19 cellular contexts compared by ENCODE assay signal in genomic region chr6:42392871-42393270, GRCh38. TPM values are rescaled to one million over a fixed set of nuclear protein-coding genes. Genes with fewer than 3 reads are reported as not detected.
A peak's percentile ranks its signal among the peaks of the same experiment; 100 is the strongest.
DNase-seq lines count a peak whose midpoint lies in the region; ATAC-seq, FAIRE-seq and TF ChIP-seq lines count a peak whose summit lies in the region.
"Had no signal": no experiment of that assay in that cellular context is flagged by ENCODE, and none has a peak within 500 bp of the region (broad histone marks: within the 10 kb centered on the region; RNA-seq: fewer than 3 reads in every experiment).

No MANE protein-coding gene starts in this region.

- H4K12ac ChIP-seq in trophoblast cell (ENCODE audit: low read depth, low read length), result no peak overlapping the region

- no peak overlapping the region for H2BK5ac ChIP-seq in trophoblast cell (ENCODE audit: low read depth, low read length, poor library complexity)

- WGBS in GM12878 (ENCODE audit: insufficient coverage, insufficient replicate concordance, low lambda C conversion rate, missing lambda C conversion rate), result 96% methylated on average over 10 of the region's 10 CpGs
- WGBS in trophoblast cell (ENCODE audit: extremely low coverage, insufficient coverage, insufficient read length), result no CpG with 5 or more reads among the region's 10 CpGs

- intact Hi-C loops in GM12878 (cut with micrococcal nuclease; ENCODE audit: unreplicated experiment), result no loop called here
- intact Hi-C loops in ascending aorta (cut with DNase I), result no loop called here

- no peak overlapping the region for H3K14ac ChIP-seq in trophoblast cell (ENCODE audit: low read length)

- H3K36me3 ChIP-seq in GM12878 (ENCODE audit: control insufficient read depth in 2 of 2, insufficient read depth in 2 of 2, low read length in 1 of 2) (0 out of 4 replicates have a peak, but pooled peaks cover 0 to 3% of the 10 kb centered on the region in 2 experiments), trophoblast cell (ENCODE audit: control insufficient read depth in 1 of 2, insufficient read depth in 2 of 2, low read length in 2 of 2) (no peaks in the 10 kb centered on the region), ascending aorta (no peaks in the 10 kb centered on the region)
- H3K36me3 ChIP-seq: SJCRH30, spleen had no signal

- no peak for TF ChIP-seq RAD21 in GM12878 (IDR thresholded peaks at IDR 0.05; ENCODE audit: insufficient read depth, low read depth, low read length)

- SMC1A ChIA-PET in GM12878 (lab: Charles Lee; ENCODE audit: uncharacterized antibody, unreplicated experiment), result interaction anchor here (0.9 to 6.5 kb wide), 8 partner anchors 11 to 154 kb away, joined by 3 to 65 read pairs (median 4); no protein-coding TSS in a partner anchor

- DNase-seq in activated CD4-positive, alpha-beta T cell treated with anti-CD3 and anti-CD28 coated beads, Interleukin-2, amount 10 ng/mL, durations not matched to agents 7 days and 5 days, result no peak
- DNase-seq in activated CD4-positive, alpha-beta T cell treated with anti-CD3 and anti-CD28 coated beads for 1 hour, result no peak
- DNase-seq in GM12892 (ENCODE audit: insufficient read length) (no peak), GM12878 (ENCODE audit: low read depth, low spot score) (no peak), trophoblast cell (no peak), NCI-H1048 (lab: John Stamatoyannopoulos, UW) (no peak), ascending aorta (ENCODE audit: low spot score in 2 of 2) (no peak)
- no peak for DNase-seq in stimulated activated CD4-positive, alpha-beta T cell treated with anti-CD3 and anti-CD28 coated beads, Interleukin-4, amount 100 ng/mL, for 24 hours
- DNase-seq: activated effector memory CD4-positive, alpha-beta T cell treated with anti-CD3 and anti-CD28 coated beads, Interleukin-2, amount 50 U/mL, for 16 hours; mesenchymal stem cell; NCI-H1417 treated with DMSO at 0.1 percent for 48 hours; SJCRH30; spleen; T1000 had no signal

- H3K27me3 ChIP-seq in GM12878 (replicated peaks in 1 of 2; ENCODE audit: control insufficient read depth in 2 of 2, insufficient read depth in 2 of 2, low read length in 1 of 2) (no peaks in the 10 kb centered on the region), trophoblast cell (ENCODE audit: insufficient read depth, low read length) (no peaks in the 10 kb centered on the region), ascending aorta (no peaks in the 10 kb centered on the region)
- H3K27me3 ChIP-seq: BLaER1 treated with 17β-estradiol and CSF1 and Interleukin-3, amounts not matched to agents 10 nM and 100 nM; SJCRH30; spleen had no signal

- H3K27me3 Mint-ChIP-seq in activated CD4-positive, alpha-beta T cell treated with anti-CD3 and anti-CD28 coated beads, Interleukin-2, amount 10 ng/mL, durations not matched to agents 7 days and 5 days, result no peaks in the 10 kb centered on the region
- H3K27me3 Mint-ChIP-seq: type B pancreatic cell had no signal

- no peak overlapping the region for H2AK5ac ChIP-seq in trophoblast cell (ENCODE audit: low read length)

- peaks cover 8% of the 10 kb centered on the region for H3K36me3 Mint-ChIP-seq in activated CD4-positive, alpha-beta T cell treated with anti-CD3 and anti-CD28 coated beads, Interleukin-2, amount 10 ng/mL, durations not matched to agents 7 days and 5 days (ENCODE audit: low read depth)
- H3K36me3 Mint-ChIP-seq: type B pancreatic cell had no signal

- H2AFZ ChIP-seq in GM12878 (ENCODE audit: control insufficient read depth, low read depth, low read length) (no peak overlapping the region), trophoblast cell (ENCODE audit: insufficient read depth, low read length, poor library complexity) (no peak overlapping the region)

- in situ Hi-C loops in GM12878 (cut with MboI), result no loop called here

- H3K27ac Mint-ChIP-seq in activated CD4-positive, alpha-beta T cell treated with anti-CD3 and anti-CD28 coated beads, Interleukin-2, amount 10 ng/mL, durations not matched to agents 7 days and 5 days, result peak overlapping the region; percentile 11
- H3K27ac Mint-ChIP-seq: type B pancreatic cell had no signal

- H2BK12ac ChIP-seq in trophoblast cell (ENCODE audit: low read length), result no peak overlapping the region

- H3K27ac ChIP-seq in GM12878 (ENCODE audit: control insufficient read depth, insufficient read depth) (no peak overlapping the region), trophoblast cell (ENCODE audit: low read depth, low read length) (no peak overlapping the region), ascending aorta (no peak overlapping the region)
- H3K27ac ChIP-seq: BLaER1 treated with 17β-estradiol and CSF1 and Interleukin-3, amounts not matched to agents 10 nM and 100 nM; SJCRH30 had no signal

- H3K79me2 ChIP-seq in GM12878 (ENCODE audit: control insufficient read depth, insufficient read depth, low read length) (peaks cover 23% of the 10 kb centered on the region), trophoblast cell (ENCODE audit: control insufficient read depth, insufficient read depth, low read length, poor library complexity) (no peaks in the 10 kb centered on the region)

- no peak for ATAC-seq in GM12878

- H4K20me1 ChIP-seq in GM12878 (ENCODE audit: control insufficient read depth, insufficient read depth), result no peaks in the 10 kb centered on the region

- BruUV-seq in GM12878 (replicated peaks; lab: Mats Ljungman, UMichigan), result no TSS peak

- no peaks in the 10 kb centered on the region for H3K9me3 ChIP-seq in GM12878 (replicated peaks; ENCODE audit: control insufficient read depth, insufficient read depth, low read length)
- H3K9me3 ChIP-seq in trophoblast cell (ENCODE audit: insufficient read depth, low read depth, low read length), result peaks cover 4% of the 10 kb centered on the region
- no peaks in the 10 kb centered on the region for H3K9me3 ChIP-seq in ascending aorta
- H3K9me3 ChIP-seq: BLaER1 treated with 17β-estradiol and CSF1 and Interleukin-3, amounts not matched to agents 10 nM and 100 nM; SJCRH30; spleen had no signal

- H3K4me3 Mint-ChIP-seq in activated CD4-positive, alpha-beta T cell treated with anti-CD3 and anti-CD28 coated beads, Interleukin-2, amount 10 ng/mL, durations not matched to agents 7 days and 5 days, result no peak overlapping the region
- H3K4me3 Mint-ChIP-seq: neural crest cell, type B pancreatic cell had no signal

- no peak overlapping the region for H2BK120ac ChIP-seq in trophoblast cell (ENCODE audit: insufficient read depth, low read length, poor library complexity)

- H3K4ac ChIP-seq in trophoblast cell (ENCODE audit: low read depth, low read length), result no peak overlapping the region

- RAD21 ChIA-PET in GM12878 (lab: Charles Lee; ENCODE audit: unreplicated experiment), result interaction anchor here (0.6 to 1.9 kb wide), 6 partner anchors 10 to 155 kb away, joined by 3 to 6 read pairs (median 3); no protein-coding TSS in a partner anchor

- CTCF ChIA-PET in activated CD4-positive, alpha-beta T cell treated with anti-CD3 and anti-CD28 coated beads, Interleukin-2, amount 10 ng/mL, durations not matched to agents 7 days and 5 days (lab: Charles Lee), result interaction anchor here (0.8 to 7.4 kb wide), 4 partner anchors 10 to 92 kb away, joined by 3 to 44 read pairs (median 3); no protein-coding TSS in a partner anchor
- CTCF ChIA-PET in GM12878 (lab: Yijun Ruan, JAX), result interaction anchor here (1.2 to 1.6 kb wide), 4 partner anchors 25 to 114 kb away, joined by 3 to 4 read pairs (median 4); no protein-coding TSS in a partner anchor

- POLR2A ChIA-PET in activated CD4-positive, alpha-beta T cell treated with anti-CD3 and anti-CD28 coated beads, Interleukin-2, amount 10 ng/mL, durations not matched to agents 7 days and 5 days (lab: Charles Lee), result no interaction called here
- POLR2A ChIA-PET in GM12878 (lab: Charles Lee), result interaction anchor here (0.6 to 2.6 kb wide), 2 partner anchors 25 to 40 kb away, joined by 4 to 12 read pairs; no protein-coding TSS in a partner anchor

- no peak for TF ChIP-seq CTCF in GM12878 (IDR thresholded peaks at IDR 0.05 in 2 of 3, conservative IDR thresholded peaks at IDR 0.05 in 1 of 3; ENCODE audit: control insufficient read depth in 2 of 3, extremely low read depth in 1 of 3, insufficient read depth in 1 of 3, low read depth in 3 of 3, low read length in 3 of 3)
- no peak for TF ChIP-seq CTCF in ascending aorta (IDR thresholded peaks at IDR 0.05)

- H3K18ac ChIP-seq in trophoblast cell (ENCODE audit: low read length), result no peak overlapping the region

- H3K9ac ChIP-seq in GM12878 (ENCODE audit: control insufficient read depth, insufficient read depth, low read length) (no peak overlapping the region), trophoblast cell (ENCODE audit: low read length) (no peak overlapping the region)
- H3K9ac ChIP-seq: BLaER1 treated with 17β-estradiol and CSF1 and Interleukin-3, amounts not matched to agents 10 nM and 100 nM had no signal

- H3K4me3 ChIP-seq in GM12878 (no peak overlapping the region), trophoblast cell (ENCODE audit: low read depth, low read length) (peak overlapping the region; percentile 6), ascending aorta (no peak overlapping the region)
- H3K4me3 ChIP-seq: BLaER1 treated with 17β-estradiol and CSF1 and Interleukin-3, amounts not matched to agents 10 nM and 100 nM; SJCRH30; spleen had no signal

- peaks cover 39% of the 10 kb centered on the region for H3K4me1 ChIP-seq in GM12878 (ENCODE audit: control insufficient read depth, insufficient read depth, low read length)
- H3K4me1 ChIP-seq in trophoblast cell (ENCODE audit: control insufficient read depth in 1 of 2, insufficient read depth in 2 of 2, low read length in 2 of 2), result peaks cover 2 to 3% of the 10 kb centered on the region in 2 experiments
- H3K4me1 ChIP-seq in ascending aorta, result no peaks in the 10 kb centered on the region
- H3K4me1 ChIP-seq: SJCRH30 had no signal

- H3K4me1 Mint-ChIP-seq in activated CD4-positive, alpha-beta T cell treated with anti-CD3 and anti-CD28 coated beads, Interleukin-2, amount 10 ng/mL, durations not matched to agents 7 days and 5 days, result peaks cover 82% of the 10 kb centered on the region

- no peaks in the 10 kb centered on the region for H3K79me1 ChIP-seq in trophoblast cell (ENCODE audit: low read length)

- H3K4me2 ChIP-seq in GM12878 (ENCODE audit: control insufficient read depth, insufficient read depth) (no peak overlapping the region), trophoblast cell (ENCODE audit: low read length) (no peak overlapping the region)
- H3K4me2 ChIP-seq: BLaER1 treated with 17β-estradiol and CSF1 and Interleukin-3, amounts not matched to agents 10 nM and 100 nM had no signal

- FAIRE-seq in GM12892 (lab: Jason Lieb, UNC) (peak; percentile 33), GM12878 (lab: Jason Lieb, UNC) (no peak)
- FAIRE-seq: astrocyte, endometrium had no signal

- no peak overlapping the region for H4K91ac ChIP-seq in trophoblast cell (ENCODE audit: low read depth, low read length)

- TF ChIP-seq POLR2A in GM12892 (IDR thresholded peaks at IDR 0.05; ENCODE audit: low read depth, low read length), result no peak
- no peak for TF ChIP-seq POLR2A in GM12878 (IDR thresholded peaks at IDR 0.05; ENCODE audit: low read depth, low read length)

- no peak for TF ChIP-seq EP300 in GM12878 (IDR thresholded peaks at IDR 0.05; ENCODE audit: borderline replicate concordance in 1 of 2, control insufficient read depth in 1 of 2, low read depth in 2 of 2, low read length in 2 of 2)

- H3K9me3 Mint-ChIP-seq in activated CD4-positive, alpha-beta T cell treated with anti-CD3 and anti-CD28 coated beads, Interleukin-2, amount 10 ng/mL, durations not matched to agents 7 days and 5 days, result no peaks in the 10 kb centered on the region
- H3K9me3 Mint-ChIP-seq: neural crest cell, type B pancreatic cell had no signal

- H3K23ac ChIP-seq in trophoblast cell (ENCODE audit: low read length), result no peak overlapping the region

- no peak overlapping the region for H4K8ac ChIP-seq in trophoblast cell (ENCODE audit: low read depth, low read length)

RNA-seq across cellular contexts. Expression of gene TRERF1, which starts 58.9 kb away (rescaled TPM):
- total RNA-seq in activated CD4-positive, alpha-beta T cell treated with anti-CD3 and anti-CD28 coated beads, Interleukin-2, amount 10 ng/mL, durations not matched to agents 7 days and 5 days, result 10 to 100 TPM; 18.6 to 20.3 TPM
- polyA plus RNA-seq in GM12892 (2012; ENCODE audit: missing spikeins), result 7.1 TPM
- total RNA-seq in GM12878 (2013; cell fraction: nucleolus; rRNA removed), result 18.5 and 22.0 TPM in 2 replicates
- total RNA-seq in GM12878 (2014; rRNA removed) (10.1 and 10.7 TPM in 2 replicates), GM12878 (2014; rRNA removed; fragmentation: Illumina TruSeq; extraction: Trizol) (7.5 and 7.9 TPM in 2 replicates), GM12878 (2021) (19.4 and 19.5 TPM in 2 replicates), ascending aorta (34.1 TPM)
- 3.9 TPM for polyA plus RNA-seq in GM12878 (2011; ENCODE audit: low read depth)
- polyA plus RNA-seq in GM12878 (2011; rRNA removed) (1.9 and 2.3 TPM in 2 replicates), GM12878 (2014; fragmentation: Illumina TruSeq; extraction: Trizol) (12.7 and 13.6 TPM in 2 replicates), GM12878 (2014; fragmentation: Nextera tagmentation; extraction: Ambion mirVana) (1 to 10 TPM; 2.2 to 2.6 TPM), GM12878 (2014; rRNA removed) (11.7 and 15.0 TPM in 2 replicates), GM12878 (2016; fragmentation: Nextera tagmentation; extraction: Ambion mirVana) (1 to 10 TPM; 5.5 to 6.6 TPM)
- 1.9 and 2.1 TPM in 2 replicates for polyA plus RNA-seq in GM12878 (2011; cell fraction: cytosol; rRNA removed)
- polyA plus RNA-seq in GM12878 (2011; cell fraction: nucleus; rRNA removed), result 5.0 and 6.6 TPM in 2 replicates
- 6.3 and 7.2 TPM in 2 replicates for polyA plus RNA-seq in GM12878 (2012)
- polyA minus RNA-seq in GM12878 (2011; rRNA and poly(A)+ RNA removed), result 2.2 and 3.4 TPM in 2 replicates
- 1.7 and 2.7 TPM in 2 replicates for polyA minus RNA-seq in GM12878 (2011; cell fraction: cytosol; rRNA and poly(A)+ RNA removed)
- polyA minus RNA-seq in GM12878 (2011; cell fraction: nucleus; rRNA and poly(A)+ RNA removed), result 1.3 and 2.6 TPM in 2 replicates
- polyA plus RNA-seq in trophoblast cell (2013), result 2.3 and 2.4 TPM in 2 replicates
